1 cellular context compared by ENCODE assay signal in genomic region chr9:90274725-90275124, GRCh38.
TF ChIP-seq lines count a peak whose summit lies in the region.

No MANE protein-coding gene starts in this region.

TF ChIP-seq in SK-N-SH, 30 proteins besides CTCF, POLR2A, EP300 and RAD21 (continued from another document):
- TF ChIP-seq TCF12 (IDR thresholded peaks at IDR 0.05) (no peak), FOXJ3 (CRISPR knock-in tag; IDR thresholded peaks at IDR 0.05) (no peak), IRF3 (IDR thresholded peaks at IDR 0.05; ENCODE audit: low read depth, low read length) (no peak), SIN3A (IDR thresholded peaks at IDR 0.05; ENCODE audit: borderline replicate concordance, low read depth, low read length) (no peak), USF2 (IDR thresholded peaks at IDR 0.05; ENCODE audit: borderline replicate concordance, low read depth, low read length) (no peak), ELF1 (IDR thresholded peaks at IDR 0.05) (no peak), RFX5 (IDR thresholded peaks at IDR 0.05; ENCODE audit: low read length) (no peak), GABPA (IDR thresholded peaks at IDR 0.05; ENCODE audit: low read depth) (no peak)
